8 cellular contexts compared by ENCODE assay signal in the genomic region with DNA sequence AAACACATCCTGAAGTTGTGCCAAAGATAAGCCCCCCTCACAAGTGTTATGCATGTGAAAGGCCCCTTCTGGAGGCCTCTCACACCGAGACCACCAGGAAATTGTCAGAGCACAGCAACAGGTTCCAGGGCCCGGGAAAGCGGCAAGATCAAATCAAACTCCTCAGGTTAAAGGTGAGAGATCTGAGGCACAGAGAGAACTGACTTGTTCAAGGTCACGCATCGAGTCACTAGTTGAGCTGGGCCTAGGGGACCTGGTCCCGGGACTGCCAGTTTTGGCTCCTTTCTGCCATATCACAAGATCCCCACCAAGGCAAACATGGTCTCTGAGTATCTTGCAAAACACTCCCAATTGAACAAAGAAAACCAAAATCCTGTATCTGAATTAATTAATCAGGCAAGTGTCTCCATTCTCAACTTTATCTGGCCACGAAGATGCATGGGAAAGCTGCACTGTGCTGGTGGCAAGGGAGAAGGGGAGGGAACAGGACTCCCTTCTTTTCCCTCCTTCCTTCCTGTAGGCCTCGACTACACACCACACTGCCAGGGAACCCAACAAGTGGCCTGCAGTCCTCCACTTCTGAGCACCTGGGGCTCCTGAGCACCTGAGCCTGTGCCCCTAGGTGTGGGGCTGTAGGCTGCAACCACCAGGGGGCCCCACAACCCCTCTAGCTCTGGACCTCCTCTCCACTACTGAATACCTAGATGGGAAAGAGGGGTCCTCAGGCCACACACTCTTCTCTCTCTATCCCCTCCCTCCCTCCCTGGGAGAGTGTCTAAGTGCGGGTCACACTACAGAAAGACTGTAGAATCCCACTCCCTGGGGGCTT. TPM values are rescaled to one million over a fixed set of nuclear protein-coding genes. Genes with fewer than 3 reads are reported as not detected.
DNase-seq lines count a peak whose midpoint lies in the region; ATAC-seq and TF ChIP-seq lines count a peak whose summit lies in the region.

No MANE protein-coding gene starts in this region.

- H2AK5ac ChIP-seq in neuronal stem cell (ENCODE audit: low read depth, low read length), result no peak overlapping the region

- peak overlapping the region in 7 of 8 donors; percentile 7 to 85 (median 44) for H3K4me3 Mint-ChIP-seq in naive B cell

- H2AFZ ChIP-seq in neuronal stem cell (ENCODE audit: low read length), result no peak overlapping the region

- no peak overlapping the region for H3K23ac ChIP-seq in neuronal stem cell (ENCODE audit: low read depth, low read length, poor library complexity)

- no peak overlapping the region for H3K4ac ChIP-seq in neuronal stem cell (ENCODE audit: low read length)

- H3K27ac ChIP-seq in HL-60 (replicated peaks) (peak overlapping the region; percentile 93), upper lobe of left lung (peak overlapping the region in 3 of 4 donors; percentile 77 to 85 (median 80)), neuronal stem cell (replicated peaks; ENCODE audit: low read length) (no peak overlapping the region)

- no peak overlapping the region for H3K9ac ChIP-seq in neuronal stem cell (ENCODE audit: low read depth, low read length, poor library complexity)

- no peak for TF ChIP-seq EP300 in upper lobe of left lung (IDR thresholded peaks at IDR 0.05)

- TF ChIP-seq POLR2A in upper lobe of left lung (IDR thresholded peaks at IDR 0.05), result no peak

- DNase-seq in AG09319 (ENCODE audit: extremely low read depth, low read depth) (no peak), HL-60 (ENCODE audit: low read depth in 1 of 2, low spot score in 1 of 2) (peak in 1 of 2 experiments; percentile 39), ecto neural progenitor cell (ENCODE audit: low spot score) (peak; percentile 49), naive B cell (peak; percentile 58), upper lobe of left lung (peak; percentile 24 to 71), SKM-1 treated with dmso at 0.1 percent for 144 hours (lab: John Stamatoyannopoulos, UW; ENCODE audit: unreplicated experiment) (no peak), neuronal stem cell (ENCODE audit: low spot score) (no peak)
- DNase-seq in activated CD4-positive, alpha-beta T cell treated with anti-CD3 and anti-CD28 coated beads, Interleukin-2, amount 50 U/mL, for 1 hour, result peak; percentile 74

- 70 to 85% methylated on average over 7 to 8 of the region's 9 CpGs for WGBS in upper lobe of left lung, 2 donors
- WGBS in neuronal stem cell (ENCODE audit: extremely low coverage in 2 of 2, insufficient read length in 2 of 2, insufficient replicate concordance in 1 of 2), 2 donors, result no CpG with 5 or more reads among the region's 9 CpGs

- no peak overlapping the region for H2BK5ac ChIP-seq in neuronal stem cell (ENCODE audit: low read length)

- no peak overlapping the region for H2BK12ac ChIP-seq in neuronal stem cell (ENCODE audit: low read length)

- H3K9me3 Mint-ChIP-seq in naive B cell, result no peaks in the 10 kb centered on the region

- H3K9me3 ChIP-seq in upper lobe of left lung, result no peaks in the 10 kb centered on the region
- no peaks in the 10 kb centered on the region for H3K9me3 ChIP-seq in neuronal stem cell (replicated peaks in 1 of 2; ENCODE audit: control insufficient read depth in 2 of 2, insufficient read depth in 1 of 2, low read depth in 1 of 2, low read length in 2 of 2)

- peaks cover 11% of the 10 kb centered on the region for H3K79me1 ChIP-seq in neuronal stem cell (ENCODE audit: low read depth, low read length)

- no peak overlapping the region for H3K18ac ChIP-seq in neuronal stem cell (ENCODE audit: low read length)

- no peak overlapping the region for H2BK120ac ChIP-seq in neuronal stem cell (ENCODE audit: low read depth, low read length)

- ATAC-seq in naive B cell (ENCODE audit: low read depth in 2 of 2), result peak; percentile 88 to 89
- peak; percentile 57 to 60 for ATAC-seq in upper lobe of left lung (ENCODE audit: low FRiP score in 2 of 2)

- H4K8ac ChIP-seq in neuronal stem cell (ENCODE audit: low read depth, low read length), result no peak overlapping the region

- no peak overlapping the region for H4K91ac ChIP-seq in neuronal stem cell (ENCODE audit: low read depth, low read length, poor library complexity)

- H3K27ac Mint-ChIP-seq in naive B cell, result peak overlapping the region; percentile 30 to 89 (median 58)

- peaks cover 0 to 10% of the 10 kb centered on the region in 2 donors for H3K36me3 Mint-ChIP-seq in naive B cell

- H2BK15ac ChIP-seq in neuronal stem cell (ENCODE audit: low read length), result no peak overlapping the region

- no peaks in the 10 kb centered on the region for H3K27me3 ChIP-seq in HL-60 (ENCODE audit: insufficient read depth, poor library complexity, severe bottlenecking)
- no peaks in the 10 kb centered on the region for H3K27me3 ChIP-seq in upper lobe of left lung
- H3K27me3 ChIP-seq in neuronal stem cell (ENCODE audit: control insufficient read depth in 3 of 3, insufficient read depth in 3 of 3, low read depth in 1 of 3, low read length in 3 of 3), result no peaks in the 10 kb centered on the region

- H3K36me3 ChIP-seq in upper lobe of left lung (peaks cover 0 to 70% (median 14%) of the 10 kb centered on the region in 4 donors), neuronal stem cell (replicated peaks in 1 of 2; ENCODE audit: control insufficient read depth in 2 of 2, insufficient read depth in 2 of 2, low read length in 2 of 2) (peaks cover 56 to 98% of the 10 kb centered on the region in 2 donors)

- H3K4me3 ChIP-seq in HL-60 (replicated peaks; ENCODE audit: insufficient read depth, low read length), result no peak overlapping the region
- no peak overlapping the region for H3K4me3 ChIP-seq in upper lobe of left lung
- H3K4me3 ChIP-seq in neuronal stem cell (ENCODE audit: low read length in 2 of 2), result no peak overlapping the region

- TF ChIP-seq CTCF in AG09319 (IDR thresholded peaks at IDR 0.05; ENCODE audit: low read depth, low read length), result peak; percentile 54
- TF ChIP-seq CTCF in HL-60 (IDR thresholded peaks at IDR 0.05; ENCODE audit: insufficient read depth, low read length), result peak; percentile 34
- peak; percentile 34 to 72 (median 66) for TF ChIP-seq CTCF in upper lobe of left lung (IDR thresholded peaks at IDR 0.05)

- no peak overlapping the region for H3K4me2 ChIP-seq in neuronal stem cell (ENCODE audit: insufficient read depth, low read length, poor library complexity, severe bottlenecking)

- H3K4me1 Mint-ChIP-seq in naive B cell, result peaks cover 26 to 48% (median 34%) of the 10 kb centered on the region in 3 donors

- H3K4me1 ChIP-seq in upper lobe of left lung, result peaks cover 18 to 45% (median 23%) of the 10 kb centered on the region in 4 donors
- peaks cover 2 to 3% of the 10 kb centered on the region in 2 donors for H3K4me1 ChIP-seq in neuronal stem cell (ENCODE audit: control insufficient read depth in 2 of 2, insufficient read depth in 1 of 2, low read depth in 1 of 2, low read length in 2 of 2)

- no peak overlapping the region for H3K14ac ChIP-seq in neuronal stem cell (ENCODE audit: low read length)

- no peaks in the 10 kb centered on the region for H3K27me3 Mint-ChIP-seq in naive B cell

RNA-seq across cellular contexts. Expression of a gene that starts 37.3 kb away (rescaled TPM):
- 100 to 1,000 TPM; 110 to 149 (median 131) TPM for polyA plus RNA-seq in naive B cell (ENCODE audit: low read depth in 6 of 6)
- total RNA-seq in upper lobe of left lung, result 100 to 1,000 TPM in 2 of 6 donors, 10 to 100 TPM in 4; 62.9 to 110 (median 81.5) TPM
- polyA plus RNA-seq in neuronal stem cell (2013, experiment 1 of 2), result 488 TPM
- polyA plus RNA-seq in neuronal stem cell (2013, experiment 2 of 2), result 480 TPM

Comparison
In these comparisons a context has a peak if more than half of its experiments do, and no peak if none do; other contexts are left out.
1. DNase-seq: peak in activated CD4-positive, alpha-beta T cell treated with anti-CD3 and anti-CD28 coated beads, Interleukin-2, amount 50 U/mL, for 1 hour (single experiment), ecto neural progenitor cell (single experiment), naive B cell (single experiment) and upper lobe of left lung (2 of 2); none in AG09319 (single experiment), SKM-1 treated with dmso at 0.1 percent for 144 hours (single experiment) and neuronal stem cell (single experiment).
2. Peak in every context shown above with its lines, with median percentiles within 50 percentile points of each other: CTCF ChIP-seq.